ENCODE assay signal across 9 cellular contexts in genomic region chr10:89283988-89284475, GRCh38. TPM values are rescaled to one million over a fixed set of nuclear protein-coding genes. Genes with fewer than 3 reads are reported as not detected.
DNase-seq lines count a peak whose midpoint lies in the region; ATAC-seq and TF ChIP-seq lines count a peak whose summit lies in the region.
"Had no signal": no experiment of that assay in that cellular context is flagged by ENCODE, and none has a peak within 500 bp of the region (broad histone marks: within the 10 kb centered on the region; RNA-seq: fewer than 3 reads in every experiment).

No MANE protein-coding gene starts in this region.

- TF ChIP-seq CTCF in H9 (conservative IDR thresholded peaks at IDR 0.05), result no peak
- no peak for TF ChIP-seq CTCF in hepatocyte (IDR thresholded peaks at IDR 0.05; ENCODE audit: poor library complexity)

- no peaks in the 10 kb centered on the region for H3K9me2 ChIP-seq in hepatocyte (replicated peaks; ENCODE audit: insufficient read depth)

- peaks cover 10 to 14% (median 11%) of the 10 kb centered on the region in 3 experiments; a peak in 6 of 7 replicates for H3K36me3 Mint-ChIP-seq in H9 (ENCODE audit: insufficient read depth in 1 of 3, low read depth in 3 of 3)
- no peaks in the 10 kb centered on the region for H3K36me3 Mint-ChIP-seq in CD8-positive, alpha-beta memory T cell

- H4K8ac ChIP-seq in H9 (replicated peaks; ENCODE audit: insufficient read length, low read depth, low read length), result no peak overlapping the region

- H3K4me3 Mint-ChIP-seq in H9, result no peak overlapping the region
- H3K4me3 Mint-ChIP-seq in CD8-positive, alpha-beta memory T cell, result no peak overlapping the region

- H3K14ac ChIP-seq in H9 (ENCODE audit: insufficient read depth, low read length), result no peak overlapping the region

- H3K9me3 ChIP-seq in H9 (ENCODE audit: control insufficient read depth, low read depth, low read length) (no peaks in the 10 kb centered on the region), adipocyte (ENCODE audit: control insufficient read depth, low read length) (no peaks in the 10 kb centered on the region), hepatocyte (ENCODE audit: low read depth) (no peaks in the 10 kb centered on the region), skeletal muscle satellite cell (replicated peaks; ENCODE audit: low read length) (no peaks in the 10 kb centered on the region)
- H3K9me3 ChIP-seq in CD8-positive, alpha-beta memory T cell (ENCODE audit: low read length), result no peaks in the 10 kb centered on the region
- H3K9me3 ChIP-seq in effector memory CD4-positive, alpha-beta T cell (ENCODE audit: control insufficient read depth, low read length), result no peaks in the 10 kb centered on the region

- DNase-seq in H9 (peak; percentile 50), adipocyte (ENCODE audit: low read depth) (peak; percentile 92), hepatocyte (ENCODE audit: low spot score) (peak; percentile 78)
- no peak for DNase-seq in CD8-positive, alpha-beta memory T cell
- no peak for DNase-seq in effector memory CD4-positive, alpha-beta T cell

- no peak overlapping the region for H3K56ac ChIP-seq in H9 (ENCODE audit: insufficient read length, low read depth, low read length)

- no peak overlapping the region for H2AK5ac ChIP-seq in H9 (ENCODE audit: insufficient read length, low read length)

- H3K9ac ChIP-seq in H9 (ENCODE audit: extremely low read depth, insufficient read length, low read length), result no peak overlapping the region
- H3K9ac ChIP-seq in adipocyte (ENCODE audit: low read length), result peak overlapping the region; percentile 82
- H3K9ac ChIP-seq in skeletal muscle satellite cell (ENCODE audit: low read depth, low read length), result peak overlapping the region; percentile 77

- H3K4me3 ChIP-seq in adipocyte (ENCODE audit: low read length) (peak overlapping the region; percentile 74), hepatocyte (no peak overlapping the region), skeletal muscle satellite cell (ENCODE audit: low read length) (peak overlapping the region; percentile 47)
- no peak overlapping the region for H3K4me3 ChIP-seq in CD8-positive, alpha-beta memory T cell (ENCODE audit: low read length)
- no peak overlapping the region for H3K4me3 ChIP-seq in effector memory CD4-positive, alpha-beta T cell (ENCODE audit: insufficient read depth, low read depth, low read length, poor library complexity, severe bottlenecking)

- no peak overlapping the region for H4K5ac ChIP-seq in H9 (ENCODE audit: insufficient read length, low read depth, low read length)

- ATAC-seq in GM18520 (IDR thresholded peaks at IDR 0.05; ENCODE audit: unreplicated experiment) (no peak), HG02678 (IDR thresholded peaks at IDR 0.05; ENCODE audit: unreplicated experiment) (no peak)

- no peak overlapping the region for H3K18ac ChIP-seq in H9 (ENCODE audit: insufficient read length, low read depth, low read length)

- H3T11ph ChIP-seq in H9 (ENCODE audit: low read length), result no peak overlapping the region

- H2BK12ac ChIP-seq in H9 (ENCODE audit: insufficient read length, low read depth, low read length), result no peak overlapping the region

- H3K27me3 ChIP-seq in H9 (ENCODE audit: insufficient read depth, low read length) (no peaks in the 10 kb centered on the region), adipocyte (replicated peaks; ENCODE audit: control insufficient read depth, insufficient read depth, low read length) (no peaks in the 10 kb centered on the region), hepatocyte (no peaks in the 10 kb centered on the region), skeletal muscle satellite cell (ENCODE audit: control insufficient read depth, insufficient read depth, low read length) (no peaks in the 10 kb centered on the region)
- no peaks in the 10 kb centered on the region for H3K27me3 ChIP-seq in CD8-positive, alpha-beta memory T cell (ENCODE audit: insufficient read depth, low read length, poor library complexity, severe bottlenecking)
- no peaks in the 10 kb centered on the region for H3K27me3 ChIP-seq in effector memory CD4-positive, alpha-beta T cell (replicated peaks; ENCODE audit: control insufficient read depth, insufficient read depth, low read length, poor library complexity, severe bottlenecking)

- no peaks in the 10 kb centered on the region for H4K20me1 ChIP-seq in H9 (ENCODE audit: control insufficient read depth, insufficient read depth, insufficient read length)
- no peaks in the 10 kb centered on the region for H4K20me1 ChIP-seq in hepatocyte (ENCODE audit: insufficient read depth, poor library complexity, severe bottlenecking)

- H3K79me2 ChIP-seq in H9 (ENCODE audit: insufficient read depth, low read length) (no peaks in the 10 kb centered on the region), hepatocyte (no peaks in the 10 kb centered on the region)

- H3K79me1 ChIP-seq in H9 (ENCODE audit: insufficient read depth, low read depth, low read length, poor library complexity, severe bottlenecking), result no peaks in the 10 kb centered on the region

- no peak overlapping the region for H3K27ac ChIP-seq in H9 (ENCODE audit: insufficient read length, low read depth, low read length)
- H3K27ac ChIP-seq in hepatocyte, result peak overlapping the region; percentile 74
- H3K27ac ChIP-seq in CD8-positive, alpha-beta memory T cell (ENCODE audit: low read depth, low read length), result no peak overlapping the region
- H3K27ac ChIP-seq in effector memory CD4-positive, alpha-beta T cell (ENCODE audit: insufficient read depth, low read length, poor library complexity, severe bottlenecking), result no peak overlapping the region
- H3K27ac ChIP-seq: HL-60 had no signal

- H3K4me2 ChIP-seq in H9 (ENCODE audit: insufficient read depth, insufficient read length, low read length) (no peak overlapping the region), hepatocyte (peak overlapping the region; percentile 67), skeletal muscle satellite cell (ENCODE audit: low read length) (peak overlapping the region; percentile 71)

- H3K27me3 Mint-ChIP-seq in H9 (ENCODE audit: low read depth), result 0 out of 2 replicates have a peak, but pooled peaks cover 2% of the 10 kb centered on the region
- H3K27me3 Mint-ChIP-seq in CD8-positive, alpha-beta memory T cell, result peaks cover 1 to 10% of the 10 kb centered on the region in 2 donors

- peaks cover 11 to 15% of the 10 kb centered on the region in 2 experiments for H3K9me3 Mint-ChIP-seq in H9
- H3K9me3 Mint-ChIP-seq in CD8-positive, alpha-beta memory T cell, result no peaks in the 10 kb centered on the region

- no peak overlapping the region for H2BK5ac ChIP-seq in H9 (ENCODE audit: insufficient read length, low read length)

- H3K23ac ChIP-seq in H9 (ENCODE audit: insufficient read length, low read depth, low read length), result no peak overlapping the region

- no peak overlapping the region for H4K91ac ChIP-seq in H9 (ENCODE audit: insufficient read length, low read depth, low read length)

- H2AFZ ChIP-seq in H9 (ENCODE audit: low read length), result peak overlapping the region; percentile 71
- H2AFZ ChIP-seq in hepatocyte, result peak overlapping the region; percentile 34

- no peak overlapping the region for H3K4ac ChIP-seq in H9 (ENCODE audit: low read depth, low read length)

- H3K23me2 ChIP-seq in H9 (ENCODE audit: insufficient read length, low read depth, low read length, poor library complexity, severe bottlenecking), result no peaks in the 10 kb centered on the region

- H3K36me3 ChIP-seq in adipocyte (ENCODE audit: control insufficient read depth, insufficient read depth, low read length, severe bottlenecking), result no peaks in the 10 kb centered on the region
- H3K36me3 ChIP-seq in hepatocyte (replicated peaks; ENCODE audit: insufficient read depth, low read depth), result no peaks in the 10 kb centered on the region
- H3K36me3 ChIP-seq in skeletal muscle satellite cell (ENCODE audit: insufficient read depth, low read length), result no peaks in the 10 kb centered on the region
- H3K36me3 ChIP-seq in CD8-positive, alpha-beta memory T cell (ENCODE audit: insufficient read depth, low read length), result no peaks in the 10 kb centered on the region
- no peaks in the 10 kb centered on the region for H3K36me3 ChIP-seq in effector memory CD4-positive, alpha-beta T cell (ENCODE audit: control insufficient read depth, insufficient read depth, low read length)

- POLR2A ChIA-PET in CD8-positive, alpha-beta memory T cell (lab: Charles Lee), result no interaction called here

- no CpG with 5 or more reads among the region's 4 CpGs for WGBS in H9 (ENCODE audit: extremely low coverage, insufficient read length, low lambda C conversion rate)
- 14% methylated on average over 4 of the region's 4 CpGs for WGBS in hepatocyte (ENCODE audit: low lambda C conversion rate, missing lambda C conversion rate)

- CTCF ChIA-PET in CD8-positive, alpha-beta memory T cell (lab: Charles Lee), result no interaction called here

- no peak overlapping the region for H2BK120ac ChIP-seq in H9 (ENCODE audit: low read depth, low read length, poor library complexity, severe bottlenecking)

- peak overlapping the region in 1 of 3 experiments; percentile 68; a peak in 2 of 7 replicates for H3K27ac Mint-ChIP-seq in H9
- no peak overlapping the region for H3K27ac Mint-ChIP-seq in CD8-positive, alpha-beta memory T cell

- H3K4me1 ChIP-seq in H9 (ENCODE audit: insufficient read depth, low read length), result peaks cover 3% of the 10 kb centered on the region; the same call in 1 of the 2 replicates
- peaks cover 44% of the 10 kb centered on the region for H3K4me1 ChIP-seq in adipocyte (ENCODE audit: control insufficient read depth, insufficient read depth, low read length)
- peaks cover 13% of the 10 kb centered on the region for H3K4me1 ChIP-seq in hepatocyte (ENCODE audit: insufficient read depth)
- H3K4me1 ChIP-seq in skeletal muscle satellite cell (ENCODE audit: control insufficient read depth, insufficient read depth, low read length), result peaks cover 52% of the 10 kb centered on the region
- no peaks in the 10 kb centered on the region for H3K4me1 ChIP-seq in CD8-positive, alpha-beta memory T cell (ENCODE audit: insufficient read depth, low read length)
- no peaks in the 10 kb centered on the region for H3K4me1 ChIP-seq in effector memory CD4-positive, alpha-beta T cell (ENCODE audit: control insufficient read depth, insufficient read depth, low read length, poor library complexity, severe bottlenecking)

- no peak overlapping the region for H2BK20ac ChIP-seq in H9 (ENCODE audit: low read depth, low read length, poor library complexity, severe bottlenecking)

- H3K4me1 Mint-ChIP-seq in H9, result peaks cover 19 to 21% of the 10 kb centered on the region in 2 experiments
- no peaks in the 10 kb centered on the region for H3K4me1 Mint-ChIP-seq in CD8-positive, alpha-beta memory T cell

- no peak overlapping the region for H2BK15ac ChIP-seq in H9 (ENCODE audit: low read depth, low read length)

RNA-seq across cellular contexts. Expression of gene IFIT2, which starts 17.8 kb away (rescaled TPM):
- total RNA-seq in H9 (2021) (0.09 TPM in 1 of 2 replicates, not detected in the other), hepatocyte (3.9 and 4.6 TPM in 2 replicates)
- polyA plus RNA-seq in hepatocyte, result 2.4 and 2.9 TPM in 2 replicates
- 2.0 and 3.0 TPM in 2 replicates for total RNA-seq in skeletal muscle satellite cell (2012; rRNA removed)
- 1 to 10 TPM; 1.3 to 1.5 TPM for total RNA-seq in CD8-positive, alpha-beta memory T cell
- polyA plus RNA-seq in CD8-positive, alpha-beta memory T cell, result 7.1 TPM

RNA-seq across cellular contexts. Expression of gene LIPA, which starts 32.5 kb away (rescaled TPM):
- 20.0 and 20.9 TPM in 2 replicates for total RNA-seq in H9 (2021)
- total RNA-seq in hepatocyte, result 148 and 152 TPM in 2 replicates
- 128 and 144 TPM in 2 replicates for polyA plus RNA-seq in hepatocyte
- total RNA-seq in skeletal muscle satellite cell (2012; rRNA removed), result 55.7 and 71.2 TPM in 2 replicates
- total RNA-seq in CD8-positive, alpha-beta memory T cell, result 10 to 100 TPM; 22.9 to 23.9 TPM
- polyA plus RNA-seq in CD8-positive, alpha-beta memory T cell, result 98.0 TPM

RNA-seq across cellular contexts. Expression of gene IFIT3, which starts 43.8 kb away (rescaled TPM):
- 0.55 and 0.64 TPM in 2 replicates for total RNA-seq in H9 (2021)
- 10.5 and 10.8 TPM in 2 replicates for total RNA-seq in hepatocyte
- 6.9 and 8.6 TPM in 2 replicates for polyA plus RNA-seq in hepatocyte
- 8.7 and 13.7 TPM in 2 replicates for total RNA-seq in skeletal muscle satellite cell (2012; rRNA removed)
- under 1 TPM; 0.35 to 0.63 TPM for total RNA-seq in CD8-positive, alpha-beta memory T cell
- 3.7 TPM for polyA plus RNA-seq in CD8-positive, alpha-beta memory T cell

Comparison
In these comparisons a context has a peak if more than half of its experiments do, and no peak if none do; other contexts are left out.
1. DNase-seq: peak in H9 (single experiment), adipocyte (single experiment) and hepatocyte (single experiment); none in CD8-positive, alpha-beta memory T cell (0 of 5) and effector memory CD4-positive, alpha-beta T cell (0 of 3).
2. H3K4me3 ChIP-seq: peak in adipocyte (single experiment) and skeletal muscle satellite cell (single experiment); none in hepatocyte (single experiment), CD8-positive, alpha-beta memory T cell (single experiment) and effector memory CD4-positive, alpha-beta T cell (single experiment).